25 cellular contexts compared by ENCODE assay signal in genomic region chr10:44929356-44930113, GRCh38. TPM values are rescaled to one million over a fixed set of nuclear protein-coding genes. Genes with fewer than 3 reads are reported as not detected.
DNase-seq lines count a peak whose midpoint lies in the region; ATAC-seq and TF ChIP-seq lines count a peak whose summit lies in the region.
"Had no signal": no experiment of that assay in that cellular context is flagged by ENCODE, and none has a peak within 500 bp of the region (broad histone marks: within the 10 kb centered on the region; RNA-seq: fewer than 3 reads in every experiment).

No MANE protein-coding gene starts in this region.

- peaks cover 19 to 58% of the 10 kb centered on the region in 2 donors for H3K4me1 ChIP-seq in thyroid gland
- H3K4me1 ChIP-seq: SJCRH30 had no signal

- TF ChIP-seq CTCF in glutamatergic neuron (IDR thresholded peaks at IDR 0.05; ENCODE audit: partially characterized antibody, unreplicated experiment): no peak
- no peak for TF ChIP-seq CTCF in thyroid gland (IDR thresholded peaks at IDR 0.05)

- H3K36me3 ChIP-seq in thyroid gland: no peaks in the 10 kb centered on the region
- H3K36me3 ChIP-seq: BLaER1, SJCRH30 had no signal

- CTCF ChIA-PET in activated CD8-positive, alpha-beta memory T cell treated with anti-CD3 and anti-CD28 coated beads, Interleukin-2, amount 10 ng/mL, durations not matched to agents 7 days and 5 days (lab: Charles Lee): no interaction called here

- H3K27me3 Mint-ChIP-seq in activated CD8-positive, alpha-beta memory T cell treated with anti-CD3 and anti-CD28 coated beads, Interleukin-2, amount 10 ng/mL, durations not matched to agents 7 days and 5 days: no peaks in the 10 kb centered on the region
- peaks cover 9% of the 10 kb centered on the region for H3K27me3 Mint-ChIP-seq in glutamatergic neuron (ENCODE audit: unreplicated experiment)
- peaks cover 14% of the 10 kb centered on the region for H3K27me3 Mint-ChIP-seq in T-helper 17 cell
- H3K27me3 Mint-ChIP-seq: CD4-positive, CD25-positive, alpha-beta regulatory T cell had no signal

- no peak for TF ChIP-seq POLR2A in thyroid gland (IDR thresholded peaks at IDR 0.05)

- intact Hi-C loops in thyroid gland (cut with DNase I): no loop called here

- H3K27me3 ChIP-seq in thyroid gland: no peaks in the 10 kb centered on the region
- H3K27me3 ChIP-seq: BLaER1, SJCRH30 had no signal

- WGBS in thyroid gland, 2 donors: 75 to 81% methylated on average over 7 to 8 of the region's 8 CpGs

- ATAC-seq in activated CD8-positive, alpha-beta memory T cell treated with anti-CD3 and anti-CD28 coated beads, Interleukin-2, amount 10 ng/mL, durations not matched to agents 7 days and 5 days: no peak
- no peak for ATAC-seq in GM19035 (IDR thresholded peaks at IDR 0.05; ENCODE audit: unreplicated experiment)
- no peak for ATAC-seq in T-helper 17 cell
- ATAC-seq: HCT116, Right ventricle myocardium inferior had no signal

- no peaks in the 10 kb centered on the region for H3K9me3 Mint-ChIP-seq in activated CD8-positive, alpha-beta memory T cell treated with anti-CD3 and anti-CD28 coated beads, Interleukin-2, amount 10 ng/mL, durations not matched to agents 7 days and 5 days (ENCODE audit: low read depth)
- peaks cover 2% of the 10 kb centered on the region for H3K9me3 Mint-ChIP-seq in glutamatergic neuron (ENCODE audit: unreplicated experiment)
- H3K9me3 Mint-ChIP-seq: CD4-positive, CD25-positive, alpha-beta regulatory T cell had no signal

- H3K4me1 Mint-ChIP-seq in activated CD8-positive, alpha-beta memory T cell treated with anti-CD3 and anti-CD28 coated beads, Interleukin-2, amount 10 ng/mL, durations not matched to agents 7 days and 5 days: peaks cover 3% of the 10 kb centered on the region
- H3K4me1 Mint-ChIP-seq in glutamatergic neuron (ENCODE audit: low read depth, unreplicated experiment) (peaks cover 2% of the 10 kb centered on the region), T-helper 17 cell (peaks cover 2% of the 10 kb centered on the region)
- H3K4me1 Mint-ChIP-seq: CD4-positive, CD25-positive, alpha-beta regulatory T cell had no signal

- H3K4me3 Mint-ChIP-seq in activated CD8-positive, alpha-beta memory T cell treated with anti-CD3 and anti-CD28 coated beads, Interleukin-2, amount 10 ng/mL, durations not matched to agents 7 days and 5 days: no peak overlapping the region
- peak overlapping the region; percentile 43 for H3K4me3 Mint-ChIP-seq in glutamatergic neuron (ENCODE audit: unreplicated experiment)
- no peak overlapping the region for H3K4me3 Mint-ChIP-seq in T-helper 17 cell
- H3K4me3 Mint-ChIP-seq: CD4-positive, CD25-positive, alpha-beta regulatory T cell had no signal

- no peak overlapping the region for H3K27ac Mint-ChIP-seq in activated CD8-positive, alpha-beta memory T cell treated with anti-CD3 and anti-CD28 coated beads, Interleukin-2, amount 10 ng/mL, durations not matched to agents 7 days and 5 days
- H3K27ac Mint-ChIP-seq in glutamatergic neuron (ENCODE audit: unreplicated experiment) (no peak overlapping the region), T-helper 17 cell (no peak overlapping the region)
- H3K27ac Mint-ChIP-seq: CD4-positive, CD25-positive, alpha-beta regulatory T cell had no signal

- no peak overlapping the region for H3K27ac ChIP-seq in thyroid gland
- H3K27ac ChIP-seq: BLaER1, PC-9, SJCRH30 had no signal

- H3K4me3 ChIP-seq in thyroid gland (replicated peaks in 1 of 3): no peak overlapping the region
- H3K4me3 ChIP-seq: BLaER1, PC-9, SJCRH30 had no signal

- H3K36me3 Mint-ChIP-seq in activated CD8-positive, alpha-beta memory T cell treated with anti-CD3 and anti-CD28 coated beads, Interleukin-2, amount 10 ng/mL, durations not matched to agents 7 days and 5 days: no peaks in the 10 kb centered on the region
- H3K36me3 Mint-ChIP-seq in glutamatergic neuron (ENCODE audit: unreplicated experiment) (peaks cover 7% of the 10 kb centered on the region), T-helper 17 cell (ENCODE audit: low read depth) (no peaks in the 10 kb centered on the region)
- H3K36me3 Mint-ChIP-seq: CD4-positive, CD25-positive, alpha-beta regulatory T cell had no signal

- H3K9me3 ChIP-seq in thyroid gland: no peaks in the 10 kb centered on the region
- no peaks in the 10 kb centered on the region for H3K9me3 ChIP-seq in T-helper 17 cell (ENCODE audit: control insufficient read depth, low read length, poor library complexity, severe bottlenecking)
- H3K9me3 ChIP-seq: BLaER1, SJCRH30 had no signal

- DNase-seq in activated CD8-positive, alpha-beta memory T cell treated with anti-CD3 and anti-CD28 coated beads, Interleukin-2, amount 10 ng/mL, durations not matched to agents 7 days and 5 days: peak; percentile 34
- no peak for DNase-seq in activated CD8-positive, alpha-beta memory T cell treated with anti-CD3 and anti-CD28 coated beads, Interleukin-2, amount 50 U/mL, for 4 hours
- no peak for DNase-seq in glutamatergic neuron
- peak; percentile 85 for DNase-seq in mesenteric fat pad (ENCODE audit: low spot score)
- peak; percentile 40 to 53 for DNase-seq in thyroid gland
- DNase-seq in dedifferentiated amniotic fluid mesenchymal stem cell (ENCODE audit: extremely low spot score): no peak
- no peak for DNase-seq in T-helper 17 cell
- DNase-seq: CD4-positive, CD25-positive, alpha-beta regulatory T cell; COR-L47; GOT3; Karpas-422; NCI-H1105; NCI-H1436 treated with DMSO at 0.1 percent for 48 hours; NCI-H1930; NCI-H446 treated with DMSO at 0.1 percent for 48 hours; NCI-H526; NCI-H82; PC-9; SJCRH30 had no signal

RNA-seq across cellular contexts. Expression of gene TMEM72, which starts 18.4 kb away (rescaled TPM):
- total RNA-seq in activated CD8-positive, alpha-beta memory T cell treated with anti-CD3 and anti-CD28 coated beads, Interleukin-2, amount 10 ng/mL, durations not matched to agents 7 days and 5 days: not detected
- total RNA-seq in glutamatergic neuron (ENCODE audit: unreplicated experiment): not detected
- not detected for total RNA-seq in mesenteric fat pad
- not detected for total RNA-seq in thyroid gland
- not detected for total RNA-seq in T-helper 17 cell
- total RNA-seq: A172; CD4-positive, CD25-positive, alpha-beta regulatory T cell; PC-9; Right ventricle myocardium inferior; RPMI7951 had no signal

RNA-seq across cellular contexts. Expression of gene RASSF4, which starts 30.1 kb away (rescaled TPM):
- 1 to 10 TPM; 1.2 to 3.1 TPM for total RNA-seq in activated CD8-positive, alpha-beta memory T cell treated with anti-CD3 and anti-CD28 coated beads, Interleukin-2, amount 10 ng/mL, durations not matched to agents 7 days and 5 days
- total RNA-seq in glutamatergic neuron (ENCODE audit: unreplicated experiment): 137 TPM
- total RNA-seq in mesenteric fat pad: 122 TPM
- total RNA-seq in thyroid gland: 100 to 1,000 TPM; 175 to 226 (median 203) TPM
- total RNA-seq in T-helper 17 cell: 1 to 10 TPM; 1.5 to 2.9 TPM

RNA-seq across cellular contexts. Expression of gene DEPP1, which starts 49.1 kb away (rescaled TPM):
- under 1 TPM in 1 of 2 experiments, not detected in 1; 0.37 TPM for total RNA-seq in activated CD8-positive, alpha-beta memory T cell treated with anti-CD3 and anti-CD28 coated beads, Interleukin-2, amount 10 ng/mL, durations not matched to agents 7 days and 5 days
- 13.6 TPM for total RNA-seq in glutamatergic neuron (ENCODE audit: unreplicated experiment)
- 566 TPM for total RNA-seq in mesenteric fat pad
- total RNA-seq in thyroid gland: 100 to 1,000 TPM in 2 of 4 donors, 10 to 100 TPM in 2; 45.1 to 518 (median 182) TPM
- 1 to 10 TPM in 1 of 2 donors, under 1 TPM in 1; 0.27 to 1.4 TPM for total RNA-seq in T-helper 17 cell

Comparison
In these comparisons a context has a peak if more than half of its experiments do, and no peak if none do; other contexts are left out.
1. DNase-seq: peak in activated CD8-positive, alpha-beta memory T cell treated with anti-CD3 and anti-CD28 coated beads, Interleukin-2, amount 10 ng/mL, durations not matched to agents 7 days and 5 days (single experiment), mesenteric fat pad (single experiment) and thyroid gland (2 of 2); none in activated CD8-positive, alpha-beta memory T cell treated with anti-CD3 and anti-CD28 coated beads, Interleukin-2, amount 50 U/mL, for 4 hours (single experiment), glutamatergic neuron (single experiment), dedifferentiated amniotic fluid mesenchymal stem cell (single experiment) and T-helper 17 cell (0 of 3).
2. RNA of gene RASSF4, which starts 30.1 kb away (total RNA-seq): 175 to 226 TPM in thyroid gland, 137 TPM in glutamatergic neuron (single experiment) and 122 TPM in mesenteric fat pad (single experiment); 1.2 to 3.1 TPM in activated CD8-positive, alpha-beta memory T cell treated with anti-CD3 and anti-CD28 coated beads, Interleukin-2, amount 10 ng/mL, durations not matched to agents 7 days and 5 days and 1.5 to 2.9 TPM in T-helper 17 cell; every median in the first group is over 10 times any median in the second.